ENCODE assay signal across 9 cellular contexts in genomic region chr1:41738475-41738874, GRCh38.
DNase-seq lines count a peak whose midpoint lies in the region; ATAC-seq and TF ChIP-seq lines count a peak whose summit lies in the region.
"Had no signal": no experiment of that assay in that cellular context is flagged by ENCODE, and none has a peak within 500 bp of the region (broad histone marks: within the 10 kb centered on the region; RNA-seq: fewer than 3 reads in every experiment).

No MANE protein-coding gene starts in this region.

- CTCF ChIA-PET in activated CD4-positive, alpha-beta T cell treated with anti-CD3 and anti-CD28 coated beads for 36 hours (lab: Charles Lee), result interaction anchor here (0.6 to 1.0 kb wide), 3 partner anchors 9 to 42 kb away, joined by 3 to 8 read pairs (median 4); no protein-coding TSS in a partner anchor
- CTCF ChIA-PET in activated CD4-positive, alpha-beta memory T cell treated with anti-CD3 and anti-CD28 coated beads, Interleukin-2, amount 10 ng/mL, durations not matched to agents 7 days and 5 days (lab: Charles Lee), result interaction anchor here (1.1 to 2.0 kb wide), 4 partner anchors 11 to 50 kb away, joined by 3 to 9 read pairs (median 3); no protein-coding TSS in a partner anchor

- H3K9me3 Mint-ChIP-seq in activated CD4-positive, alpha-beta T cell treated with anti-CD3 and anti-CD28 coated beads for 36 hours (ENCODE audit: low read depth), result no peaks in the 10 kb centered on the region
- H3K9me3 Mint-ChIP-seq in activated CD4-positive, alpha-beta memory T cell treated with anti-CD3 and anti-CD28 coated beads, Interleukin-2, amount 10 ng/mL, durations not matched to agents 7 days and 5 days, result no peaks in the 10 kb centered on the region
- no peaks in the 10 kb centered on the region for H3K9me3 Mint-ChIP-seq in stimulated activated memory B cell treated with anti-CD40 and anti-IgM and Interleukin-4, amounts not matched to agents 10 μg/mL and 1 μg/mL and 100 μg/mL, for 72 hours

- POLR2A ChIA-PET in activated CD4-positive, alpha-beta T cell treated with anti-CD3 and anti-CD28 coated beads for 36 hours (lab: Charles Lee), result interaction anchor here (0.6 to 0.9 kb wide), 2 partner anchors 100 to 917 kb away, joined by 3 to 4 read pairs; no protein-coding TSS in a partner anchor
- POLR2A ChIA-PET in activated CD4-positive, alpha-beta memory T cell treated with anti-CD3 and anti-CD28 coated beads, Interleukin-2, amount 10 ng/mL, durations not matched to agents 7 days and 5 days (lab: Charles Lee), result interaction anchor here (0.8 to 4.0 kb wide), 9 partner anchors 11 to 153 kb away, joined by 3 to 19 read pairs (median 12); no protein-coding TSS in a partner anchor

- ATAC-seq in activated CD4-positive, alpha-beta T cell treated with anti-CD3 and anti-CD28 coated beads for 36 hours, result no peak
- ATAC-seq in stimulated activated memory B cell treated with anti-CD40 and anti-IgM and Interleukin-4, amounts not matched to agents 10 μg/mL and 1 μg/mL and 100 μg/mL, for 72 hours, result no peak
- ATAC-seq in GM21619 (IDR thresholded peaks at IDR 0.05; ENCODE audit: unreplicated experiment), result no peak
- no peak for ATAC-seq in HG02588 (IDR thresholded peaks at IDR 0.05; ENCODE audit: unreplicated experiment)
- ATAC-seq: A549 had no signal

- H3K36me3 Mint-ChIP-seq in activated CD4-positive, alpha-beta T cell treated with anti-CD3 and anti-CD28 coated beads for 36 hours (ENCODE audit: low read depth), result no peaks in the 10 kb centered on the region
- H3K36me3 Mint-ChIP-seq in activated CD4-positive, alpha-beta memory T cell treated with anti-CD3 and anti-CD28 coated beads, Interleukin-2, amount 10 ng/mL, durations not matched to agents 7 days and 5 days (ENCODE audit: low read depth), result no peaks in the 10 kb centered on the region
- no peaks in the 10 kb centered on the region for H3K36me3 Mint-ChIP-seq in stimulated activated memory B cell treated with anti-CD40 and anti-IgM and Interleukin-4, amounts not matched to agents 10 μg/mL and 1 μg/mL and 100 μg/mL, for 72 hours

- no peak for DNase-seq in activated CD4-positive, alpha-beta T cell treated with anti-CD3 and anti-CD28 coated beads for 36 hours
- DNase-seq in activated CD4-positive, alpha-beta T cell treated with anti-CD3 and anti-CD28 coated beads, Interleukin-2, amount 50 U/mL, for 1 hour, result no peak
- no peak for DNase-seq in activated CD4-positive, alpha-beta memory T cell treated with anti-CD3 and anti-CD28 coated beads, Interleukin-2, amount 10 ng/mL, durations not matched to agents 7 days and 5 days
- DNase-seq in fibroblast of villous mesenchyme (ENCODE audit: low read depth) (peak; percentile 48), NCI-H446 (lab: John Stamatoyannopoulos, UW) (no peak)

- H3K4me1 Mint-ChIP-seq in activated CD4-positive, alpha-beta T cell treated with anti-CD3 and anti-CD28 coated beads for 36 hours, result peaks cover 84% of the 10 kb centered on the region
- H3K4me1 Mint-ChIP-seq in activated CD4-positive, alpha-beta memory T cell treated with anti-CD3 and anti-CD28 coated beads, Interleukin-2, amount 10 ng/mL, durations not matched to agents 7 days and 5 days, result peaks cover 72% of the 10 kb centered on the region
- peaks cover 80% of the 10 kb centered on the region for H3K4me1 Mint-ChIP-seq in stimulated activated memory B cell treated with anti-CD40 and anti-IgM and Interleukin-4, amounts not matched to agents 10 μg/mL and 1 μg/mL and 100 μg/mL, for 72 hours

- H3K4me3 Mint-ChIP-seq in activated CD4-positive, alpha-beta T cell treated with anti-CD3 and anti-CD28 coated beads for 36 hours, result peak overlapping the region; percentile 58
- H3K4me3 Mint-ChIP-seq in activated CD4-positive, alpha-beta memory T cell treated with anti-CD3 and anti-CD28 coated beads, Interleukin-2, amount 10 ng/mL, durations not matched to agents 7 days and 5 days, result peak overlapping the region; percentile 68
- no peak overlapping the region for H3K4me3 Mint-ChIP-seq in stimulated activated memory B cell treated with anti-CD40 and anti-IgM and Interleukin-4, amounts not matched to agents 10 μg/mL and 1 μg/mL and 100 μg/mL, for 72 hours

- H3K4me3 ChIP-seq in fibroblast of villous mesenchyme (ENCODE audit: low read depth, low read length), result no peak overlapping the region
- H3K4me3 ChIP-seq: A549 had no signal

- H3K27ac Mint-ChIP-seq in activated CD4-positive, alpha-beta T cell treated with anti-CD3 and anti-CD28 coated beads for 36 hours, result peak overlapping the region; percentile 91
- peak overlapping the region; percentile 93 for H3K27ac Mint-ChIP-seq in activated CD4-positive, alpha-beta memory T cell treated with anti-CD3 and anti-CD28 coated beads, Interleukin-2, amount 10 ng/mL, durations not matched to agents 7 days and 5 days
- peak overlapping the region; percentile 78 for H3K27ac Mint-ChIP-seq in stimulated activated memory B cell treated with anti-CD40 and anti-IgM and Interleukin-4, amounts not matched to agents 10 μg/mL and 1 μg/mL and 100 μg/mL, for 72 hours

- no peak for TF ChIP-seq CTCF in fibroblast of villous mesenchyme (IDR thresholded peaks at IDR 0.05; ENCODE audit: insufficient read depth, low read depth, low read length)

- intact Hi-C loops in activated CD4-positive, alpha-beta T cell treated with anti-CD3 and anti-CD28 coated beads for 36 hours (cut with DNase I, micrococcal nuclease), result loop anchor here in 1 of 2 experiments (2.0 kb wide), 3 partner anchors 16 to 76 kb away; no protein-coding TSS in a partner anchor

- H3K27me3 Mint-ChIP-seq in activated CD4-positive, alpha-beta T cell treated with anti-CD3 and anti-CD28 coated beads for 36 hours, result no peaks in the 10 kb centered on the region
- no peaks in the 10 kb centered on the region for H3K27me3 Mint-ChIP-seq in activated CD4-positive, alpha-beta memory T cell treated with anti-CD3 and anti-CD28 coated beads, Interleukin-2, amount 10 ng/mL, durations not matched to agents 7 days and 5 days
- H3K27me3 Mint-ChIP-seq in stimulated activated memory B cell treated with anti-CD40 and anti-IgM and Interleukin-4, amounts not matched to agents 10 μg/mL and 1 μg/mL and 100 μg/mL, for 72 hours, result no peaks in the 10 kb centered on the region
